In genomic region chr1:176183618-176184017, GRCh38 we compare ENCODE assay signal across 16 cellular contexts. TPM values are rescaled to one million over a fixed set of nuclear protein-coding genes. Genes with fewer than 3 reads are reported as not detected.
DNase-seq lines count a peak whose midpoint lies in the region; ATAC-seq, FAIRE-seq and TF ChIP-seq lines count a peak whose summit lies in the region.
"Had no signal": no experiment of that assay in that cellular context is flagged by ENCODE, and none has a peak within 500 bp of the region (broad histone marks: within the 10 kb centered on the region; RNA-seq: fewer than 3 reads in every experiment).

No MANE protein-coding gene starts in this region.

- CTCF ChIA-PET in A673 (lab: Charles Lee): no interaction called here

- H3K27ac ChIP-seq in A673 (ENCODE audit: low read depth, low read length, poor library complexity, severe bottlenecking) (no peak overlapping the region), hepatocyte (no peak overlapping the region), caudate nucleus (ENCODE audit: low read depth, low read length) (no peak overlapping the region)
- H3K27ac ChIP-seq: SJCRH30, thoracic aorta had no signal

- intact Hi-C loops in A673 (cut with micrococcal nuclease; ENCODE audit: unreplicated experiment): no loop called here

- H3K36me3 ChIP-seq in A673 (ENCODE audit: insufficient read depth, low read length, poor library complexity, severe bottlenecking) (no peaks in the 10 kb centered on the region), hepatocyte (replicated peaks; ENCODE audit: insufficient read depth, low read depth) (no peaks in the 10 kb centered on the region)
- H3K36me3 ChIP-seq: SJCRH30, thoracic aorta had no signal

- 98% methylated on average over 3 of the region's 3 CpGs for WGBS in hepatocyte (ENCODE audit: low lambda C conversion rate, missing lambda C conversion rate)

- no peak overlapping the region for H2AFZ ChIP-seq in hepatocyte

- peak; percentile 6 for DNase-seq in COLO829 (ENCODE audit: low spot score)
- no peak for DNase-seq in NCI-H128 (lab: John Stamatoyannopoulos, UW; ENCODE audit: unreplicated experiment)
- DNase-seq in A673 (ENCODE audit: low spot score): no peak
- DNase-seq in hepatocyte (ENCODE audit: low spot score): no peak
- DNase-seq in caudate nucleus (lab: John Stamatoyannopoulos, UW): no peak
- DNase-seq: aorta; BE2C; effector memory CD8-positive, alpha-beta T cell; glutamatergic neuron; NCI-H446 treated with DMSO at 0.1 percent for 48 hours; SJCRH30 had no signal

- H3K4me1 ChIP-seq in A673 (ENCODE audit: insufficient read depth, low read length, poor library complexity, severe bottlenecking): no peaks in the 10 kb centered on the region
- H3K4me1 ChIP-seq in hepatocyte (ENCODE audit: insufficient read depth): no peaks in the 10 kb centered on the region
- H3K4me1 ChIP-seq: BE2C, SJCRH30 had no signal

- H3K27me3 ChIP-seq in A673 (replicated peaks; ENCODE audit: insufficient read depth, low read depth, low read length, poor library complexity) (no peaks in the 10 kb centered on the region), hepatocyte (no peaks in the 10 kb centered on the region)
- H3K27me3 ChIP-seq: BE2C, SJCRH30 had no signal

- peaks cover 39% of the 10 kb centered on the region for H4K20me1 ChIP-seq in hepatocyte (ENCODE audit: insufficient read depth, poor library complexity, severe bottlenecking)

- no peak overlapping the region for H3K4me3 ChIP-seq in A673 (ENCODE audit: low read depth, low read length, poor library complexity, severe bottlenecking)
- no peak overlapping the region for H3K4me3 ChIP-seq in hepatocyte
- H3K4me3 ChIP-seq: lung, SJCRH30, thoracic aorta had no signal

- H3K4me2 ChIP-seq in hepatocyte: no peak overlapping the region

- POLR2A ChIA-PET in A673 (lab: Charles Lee; ENCODE audit: low non-redundant PET): no interaction called here

- peak; percentile 45 for ATAC-seq in GM19351 (IDR thresholded peaks at IDR 0.05; ENCODE audit: unreplicated experiment)
- peak; percentile 61 for ATAC-seq in HG03060 (IDR thresholded peaks at IDR 0.05; ENCODE audit: low read depth, unreplicated experiment)
- ATAC-seq: effector memory CD8-positive, alpha-beta T cell had no signal

- no peaks in the 10 kb centered on the region for H3K9me2 ChIP-seq in hepatocyte (replicated peaks; ENCODE audit: insufficient read depth)

- peaks cover 90% of the 10 kb centered on the region for H3K79me2 ChIP-seq in hepatocyte

- BruUV-seq in A673 (replicated peaks; lab: Mats Ljungman, UMichigan): no TSS peak

- H3K9me3 ChIP-seq in A673 (ENCODE audit: low read depth, low read length, poor library complexity, severe bottlenecking) (no peaks in the 10 kb centered on the region), hepatocyte (ENCODE audit: low read depth) (no peaks in the 10 kb centered on the region)
- H3K9me3 ChIP-seq: BE2C, SJCRH30, thoracic aorta had no signal

- peak; percentile 22 for FAIRE-seq in TTC549 (lab: Jason Lieb, UNC)

- TF ChIP-seq CTCF in A673 (conservative IDR thresholded peaks at IDR 0.05; ENCODE audit: low read depth, low read length): no peak
- TF ChIP-seq CTCF in hepatocyte (IDR thresholded peaks at IDR 0.05; ENCODE audit: poor library complexity): no peak

RNA-seq across cellular contexts. Expression of gene COP1, which starts 23.5 kb away (rescaled TPM):
- total RNA-seq in A673 (2021) (35.8 and 37.5 TPM in 2 replicates), hepatocyte (65.9 and 74.9 TPM in 2 replicates)
- 53.2 and 63.0 TPM in 2 replicates for polyA plus RNA-seq in hepatocyte
